ENCODE assay signal across 26 cellular contexts in genomic region chr12:126107659-126108058, GRCh38.
"Had no signal": no experiment of that assay in that cellular context is flagged by ENCODE, and none has a peak within 500 bp of the region (broad histone marks: within the 10 kb centered on the region; RNA-seq: fewer than 3 reads in every experiment).

No MANE protein-coding gene starts in this region.

- H3K4me3 ChIP-seq: ascending aorta, breast epithelium, cardiac muscle cell, colonic mucosa, esophagus muscularis mucosa had no signal

- H3K9me3 ChIP-seq: ascending aorta, breast epithelium, colonic mucosa, esophagus muscularis mucosa had no signal

- H3K27me3 ChIP-seq: ascending aorta, breast epithelium, colonic mucosa, esophagus muscularis mucosa had no signal

- H3K27ac ChIP-seq: ascending aorta, breast epithelium, cardiac muscle cell, colonic mucosa, esophagus muscularis mucosa, WERI-Rb-1 had no signal

- H3K36me3 ChIP-seq: ascending aorta, breast epithelium, cardiac muscle cell, colonic mucosa, esophagus muscularis mucosa, WERI-Rb-1 had no signal

- H3K4me1 ChIP-seq: ascending aorta, breast epithelium, colonic mucosa, esophagus muscularis mucosa had no signal

- DNase-seq: activated B cell treated with CpG ODN at 0.5 μM for 24 hours; activated CD4-positive, alpha-beta memory T cell treated with anti-CD3 and anti-CD28 coated beads, Interleukin-2, amount 10 ng/mL, durations not matched to agents 7 days and 5 days; activated CD4-positive, alpha-beta T cell treated with anti-CD3 and anti-CD28 coated beads, Interleukin-2, amount 10 ng/mL, durations not matched to agents 24 days and 14 days; activated CD8-positive, alpha-beta memory T cell treated with anti-CD3 and anti-CD28 coated beads, Interleukin-2, amount 50 U/mL, for 48 hours; activated gamma-delta T cell; activated naive CD4-positive, alpha-beta T cell; activated naive CD4-positive, alpha-beta T cell treated with anti-CD3 and anti-CD28 coated beads, Interleukin-2, amount 10 ng/mL, durations not matched to agents 7 days and 5 days; activated naive CD8-positive, alpha-beta T cell treated with anti-CD3 and anti-CD28 coated beads, Interleukin-2, amount 10 ng/mL, durations not matched to agents 7 days and 5 days; activated T-cell treated with anti-CD3 and anti-CD28 coated beads for 4 hours; activated T-cell treated with anti-CD3 and anti-CD28 coated beads, Interleukin-2, amount 50 U/mL, for 24 hours; activated T-cell treated with anti-CD3 and anti-CD28 coated beads, Interleukin-2, amount 50 U/mL, for 72 hours; central memory CD4-positive, alpha-beta T cell; cerebellar nuclear complex; colonic mucosa; effector memory CD4-positive, alpha-beta T cell; erythroblast; foreskin melanocyte; head of caudate nucleus; T-helper 1 cell; T-helper 17 cell; T1000; WERI-Rb-1 had no signal
